In genomic region chr6:44162876-44163625, GRCh38 we compare ENCODE assay signal across 20 cellular contexts. TPM values are rescaled to one million over a fixed set of nuclear protein-coding genes. Genes with fewer than 3 reads are reported as not detected.
"Had no signal": no experiment of that assay in that cellular context is flagged by ENCODE, and none has a peak within 500 bp of the region (broad histone marks: within the 10 kb centered on the region; RNA-seq: fewer than 3 reads in every experiment).

No MANE protein-coding gene starts in this region.

- H3K36me3 Mint-ChIP-seq: immature natural killer cell had no signal

- DNase-seq: activated B cell treated with CpG ODN at 0.5 μM for 24 hours; activated CD4-positive, alpha-beta T cell treated with anti-CD3 and anti-CD28 coated beads, Interleukin-2, amount 10 ng/mL, durations not matched to agents 7 days and 5 days; activated naive CD4-positive, alpha-beta T cell treated with anti-CD3 and anti-CD28 coated beads, Interleukin-2, amount 50 U/mL, for 16 hours; activated T-cell treated with anti-CD3 and anti-CD28 coated beads for 4 hours; amygdala; dorsolateral prefrontal cortex; immature natural killer cell; midbrain; right cardiac atrium; stimulated activated naive CD4-positive, alpha-beta T cell treated with Interleukin-2 at 50 U/mL for 16 hours; T-helper 2 cell; upper lobe of left lung had no signal

- H3K4me1 Mint-ChIP-seq: activated B cell treated with CpG ODN at 0.5 μM for 24 hours, immature natural killer cell had no signal

- H3K4me3 Mint-ChIP-seq: activated B cell treated with CpG ODN at 0.5 μM for 24 hours; activated CD4-positive, alpha-beta T cell treated with anti-CD3 and anti-CD28 coated beads, Interleukin-2, amount 10 ng/mL, durations not matched to agents 7 days and 5 days; immature natural killer cell had no signal

- H3K4me1 ChIP-seq: breast epithelium, esophagus muscularis mucosa, upper lobe of left lung had no signal

- H3K4me2 ChIP-seq: smooth muscle cell had no signal

- ATAC-seq: right cardiac atrium had no signal

- H3K27ac Mint-ChIP-seq: activated B cell treated with CpG ODN at 0.5 μM for 24 hours; activated CD4-positive, alpha-beta T cell treated with anti-CD3 and anti-CD28 coated beads, Interleukin-2, amount 10 ng/mL, durations not matched to agents 7 days and 5 days; immature natural killer cell had no signal

- H3K27ac ChIP-seq: breast epithelium, dorsolateral prefrontal cortex, esophagus muscularis mucosa, upper lobe of left lung had no signal

- H3K9me3 Mint-ChIP-seq: activated B cell treated with CpG ODN at 0.5 μM for 24 hours; activated CD4-positive, alpha-beta T cell treated with anti-CD3 and anti-CD28 coated beads, Interleukin-2, amount 10 ng/mL, durations not matched to agents 7 days and 5 days; immature natural killer cell had no signal

- H3K4me3 ChIP-seq: breast epithelium, dorsolateral prefrontal cortex, esophagus muscularis mucosa, lung, smooth muscle cell, upper lobe of left lung had no signal

- H3K36me3 ChIP-seq: breast epithelium, esophagus muscularis mucosa, upper lobe of left lung had no signal

- H3K27me3 ChIP-seq: breast epithelium, dorsolateral prefrontal cortex, upper lobe of left lung had no signal

- H3K9me3 ChIP-seq: breast epithelium, esophagus muscularis mucosa, upper lobe of left lung had no signal

RNA-seq across cellular contexts. Expression of gene CAPN11, which starts 4.4 kb away (rescaled TPM):
- total RNA-seq: activated B cell treated with CpG ODN at 0.5 μM for 24 hours; activated CD8-positive, alpha-beta memory T cell treated with anti-CD3 and anti-CD28 coated beads for 36 hours; cerebellum; fibroblast of villous mesenchyme; smooth muscle cell had no signal

RNA-seq across cellular contexts. Expression of gene MYMX, which starts 53.7 kb away (rescaled TPM):
- total RNA-seq: activated B cell treated with CpG ODN at 0.5 μM for 24 hours; activated CD4-positive, alpha-beta T cell treated with anti-CD3 and anti-CD28 coated beads, Interleukin-2, amount 10 ng/mL, durations not matched to agents 7 days and 5 days; activated CD8-positive, alpha-beta memory T cell treated with anti-CD3 and anti-CD28 coated beads for 36 hours; cerebellum; dorsolateral prefrontal cortex; esophagus muscularis mucosa; fibroblast of villous mesenchyme; lung; smooth muscle cell; temporal lobe had no signal
